In genomic region chr19:42352893-42353259, GRCh38 we compare ENCODE assay signal across 16 cellular contexts. TPM values are rescaled to one million over a fixed set of nuclear protein-coding genes. Genes with fewer than 3 reads are reported as not detected.
A peak's percentile ranks its signal among the peaks of the same experiment; 100 is the strongest.
DNase-seq lines count a peak whose midpoint lies in the region; FAIRE-seq and TF ChIP-seq lines count a peak whose summit lies in the region.
"Had no signal": no experiment of that assay in that cellular context is flagged by ENCODE, and none has a peak within 500 bp of the region (broad histone marks: within the 10 kb centered on the region; RNA-seq: fewer than 3 reads in every experiment).

No MANE protein-coding gene starts in this region.

- no peak overlapping the region for H2BK5ac ChIP-seq in H1 (ENCODE audit: low read depth, low read length)

- no peak overlapping the region for H2AFZ ChIP-seq in H1 (ENCODE audit: low read length)
- no peak overlapping the region for H2AFZ ChIP-seq in osteoblast (ENCODE audit: low read length)
- no peak overlapping the region for H2AFZ ChIP-seq in smooth muscle cell (ENCODE audit: low read depth)
- H2AFZ ChIP-seq: GM23248 had no signal

- H3K23ac ChIP-seq in H1 (ENCODE audit: insufficient read length) = no peak overlapping the region

- peak overlapping the region in 1 of 11 experiments; percentile 6; a peak in 2 of 22 replicates for H3K27ac ChIP-seq in BLaER1 treated with 17β-estradiol and CSF1 and Interleukin-3, amounts not matched to agents 10 nM and 100 nM
- H3K27ac ChIP-seq in caudate nucleus (ENCODE audit: low read depth, low read length) = peak overlapping the region; percentile 94
- H3K27ac ChIP-seq in H1 (ENCODE audit: low read depth, low read length) = 0 out of 2 replicates have a peak overlapping the region, but pooled peaks have one; percentile 10
- H3K27ac ChIP-seq in osteoblast (ENCODE audit: low read depth, low read length) = no peak overlapping the region
- no peak overlapping the region for H3K27ac ChIP-seq in smooth muscle cell (ENCODE audit: low read depth)
- no peak overlapping the region for H3K27ac ChIP-seq in Peyer's patch
- H3K27ac ChIP-seq: GM23248 had no signal

- H3K27me3 ChIP-seq in BLaER1 treated with 17β-estradiol and CSF1 and Interleukin-3, amounts not matched to agents 10 nM and 100 nM = no peaks in the 10 kb centered on the region
- H3K27me3 ChIP-seq in H1 (replicated peaks in 1 of 4; ENCODE audit: control insufficient read depth in 3 of 4, extremely low read depth in 1 of 4, insufficient read depth in 3 of 4, low read length in 3 of 4) (no peaks in the 10 kb centered on the region), osteoblast (ENCODE audit: insufficient read depth, low read length) (no peaks in the 10 kb centered on the region), smooth muscle cell (ENCODE audit: low read depth) (no peaks in the 10 kb centered on the region), Peyer's patch (no peaks in the 10 kb centered on the region)

- H3K23me2 ChIP-seq in H1 (ENCODE audit: low read depth, low read length) = no peaks in the 10 kb centered on the region

- DNase-seq in caudate nucleus (lab: John Stamatoyannopoulos, UW) = peak in 2 of 61 donors; percentile 37 to 78
- DNase-seq in H1 (ENCODE audit: low read depth in 1 of 2, low spot score in 2 of 2) = no peak
- peak; percentile 58 for DNase-seq in osteoblast (ENCODE audit: insufficient read length, low spot score, missing footprints)
- DNase-seq in smooth muscle cell (lab: John Stamatoyannopoulos, UW; ENCODE audit: unreplicated experiment) = no peak
- DNase-seq in anterior cingulate cortex (lab: John Stamatoyannopoulos, UW) = no peak
- DNase-seq in Peyer's patch = no peak
- DNase-seq in activated naive CD4-positive, alpha-beta T cell treated with anti-CD3 and anti-CD28 coated beads, Interleukin-2, amount 50 U/mL, for 16 hours = no peak
- DNase-seq: CD4-positive, CD25-positive, alpha-beta regulatory T cell; GF-D8; H9 had no signal

- H3K4me3 ChIP-seq in BLaER1 treated with 17β-estradiol and CSF1 and Interleukin-3, amounts not matched to agents 10 nM and 100 nM = no peak overlapping the region
- H3K4me3 ChIP-seq in H1 (ENCODE audit: extremely low read depth in 1 of 4, insufficient read depth in 2 of 4, low read depth in 3 of 4, low read length in 4 of 4) (no peak overlapping the region), osteoblast (ENCODE audit: insufficient read depth, low read length) (no peak overlapping the region), smooth muscle cell (no peak overlapping the region), Peyer's patch (no peak overlapping the region)
- H3K4me3 ChIP-seq: GM23248 had no signal

- no peak for TF ChIP-seq RAD21 in H1 (IDR thresholded peaks at IDR 0.05 in 1 of 2, conservative IDR thresholded peaks at IDR 0.05 in 1 of 2; ENCODE audit: low read depth in 2 of 2, low read length in 2 of 2)

- CTCF ChIA-PET in H1 (lab: Charles Lee; ENCODE audit: partially characterized antibody) = interaction anchor here (3.8 kb wide), 1 partner anchor 8 kb away, joined by 36 read pairs; no protein-coding TSS in a partner anchor

- 98% methylated on average over 6 of the region's 13 CpGs; no CpG with 5 or more reads in 1 of the 2 experiments for WGBS in H1 (ENCODE audit: extremely low coverage in 1 of 2, insufficient coverage in 1 of 2, insufficient read length in 1 of 2, insufficient replicate concordance in 2 of 2, low coverage in 1 of 2, low lambda C conversion rate in 2 of 2, missing lambda C conversion rate in 1 of 2), 2 experiments
- 93% methylated on average over 2 of the region's 13 CpGs for WGBS in smooth muscle cell (ENCODE audit: low lambda C conversion rate)

- H3K14ac ChIP-seq in H1 (ENCODE audit: insufficient read length) = no peak overlapping the region

- H3K4ac ChIP-seq in H1 (replicated peaks; ENCODE audit: insufficient read length, low read depth, low read length) = no peak overlapping the region

- no peak overlapping the region for H2AK5ac ChIP-seq in H1 (ENCODE audit: low read depth, low read length)

- H2BK20ac ChIP-seq in H1 (ENCODE audit: low read length) = no peak overlapping the region

- POLR2A ChIA-PET in H1 (lab: Charles Lee; ENCODE audit: partially characterized antibody) = interaction anchor here (1.7 kb wide), 1 partner anchor 15 kb away, joined by 4 read pairs; no protein-coding TSS in a partner anchor

- H4K91ac ChIP-seq in H1 (replicated peaks; ENCODE audit: insufficient read length, low read length) = no peak overlapping the region

- no peak overlapping the region for H3K18ac ChIP-seq in H1 (ENCODE audit: extremely low read depth, low read length)

- H4K8ac ChIP-seq in H1 (ENCODE audit: extremely low read depth, insufficient read depth, low read length) = no peak overlapping the region

- H4K20me1 ChIP-seq in BLaER1 treated with 17β-estradiol and CSF1 and Interleukin-3, amounts not matched to agents 10 nM and 100 nM = peaks cover 0 to 21% (median 0%) of the 10 kb centered on the region in 11 experiments; a peak in 1 of 22 replicates
- H4K20me1 ChIP-seq in H1 (replicated peaks in 1 of 2; ENCODE audit: control insufficient read depth in 1 of 2, insufficient read depth in 2 of 2, low read length in 2 of 2) (peaks cover 1 to 2% of the 10 kb centered on the region in 2 experiments), osteoblast (ENCODE audit: insufficient read depth, low read length) (no peaks in the 10 kb centered on the region), smooth muscle cell (ENCODE audit: low read depth) (no peaks in the 10 kb centered on the region)

- H3K4me1 ChIP-seq in BLaER1 treated with 17β-estradiol and CSF1 and Interleukin-3, amounts not matched to agents 10 nM and 100 nM = peaks cover 0 to 17% (median 13%) of the 10 kb centered on the region in 10 experiments; a peak in 11 of 20 replicates
- H3K4me1 ChIP-seq in H1 (replicated peaks in 1 of 4; ENCODE audit: control insufficient read depth in 3 of 4, insufficient read depth in 4 of 4, low read length in 3 of 4) (no peaks in the 10 kb centered on the region), osteoblast (ENCODE audit: insufficient read depth, low read length) (no peaks in the 10 kb centered on the region), smooth muscle cell (ENCODE audit: low read depth) (no peaks in the 10 kb centered on the region), Peyer's patch (no peaks in the 10 kb centered on the region)

- no peak for TF ChIP-seq CTCF in H1 (IDR thresholded peaks at IDR 0.05; ENCODE audit: control extremely low read depth in 1 of 3, insufficient read depth in 1 of 3, low read depth in 1 of 3, low read length in 3 of 3)
- no peak for TF ChIP-seq CTCF in osteoblast (IDR thresholded peaks at IDR 0.05; ENCODE audit: extremely low read depth, low read depth, low read length)
- no peak for TF ChIP-seq CTCF in smooth muscle cell (IDR thresholded peaks at IDR 0.05; ENCODE audit: borderline replicate concordance, insufficient read depth, poor library complexity, severe bottlenecking)
- no peak for TF ChIP-seq CTCF in Peyer's patch (IDR thresholded peaks at IDR 0.05)

- H3K79me2 ChIP-seq in H1 (ENCODE audit: control insufficient read depth in 1 of 2, insufficient read depth in 2 of 2, low read length in 2 of 2) (no peaks in the 10 kb centered on the region), osteoblast (ENCODE audit: insufficient read depth, low read length) (no peaks in the 10 kb centered on the region), smooth muscle cell (ENCODE audit: low read depth) (no peaks in the 10 kb centered on the region)

- no peaks in the 10 kb centered on the region for H3F3A ChIP-seq in smooth muscle cell (ENCODE audit: low read depth)

- no peak overlapping the region for H2BK15ac ChIP-seq in H1 (ENCODE audit: low read length)

- no peaks in the 10 kb centered on the region for H3K9me3 ChIP-seq in BLaER1 treated with 17β-estradiol and CSF1 and Interleukin-3, amounts not matched to agents 10 nM and 100 nM (replicated peaks in 1 of 11)
- H3K9me3 ChIP-seq in H1 (ENCODE audit: insufficient read depth in 2 of 2, low read depth in 1 of 2, low read length in 1 of 2) (no peaks in the 10 kb centered on the region), osteoblast (ENCODE audit: low read depth, low read length) (no peaks in the 10 kb centered on the region), smooth muscle cell (replicated peaks; ENCODE audit: low read depth) (no peaks in the 10 kb centered on the region), Peyer's patch (no peaks in the 10 kb centered on the region)

- no peak for TF ChIP-seq EP300 in H1 (IDR thresholded peaks at IDR 0.05; ENCODE audit: borderline replicate concordance in 1 of 2, low read depth in 2 of 2, low read length in 2 of 2)

- no peak overlapping the region for H2BK12ac ChIP-seq in H1 (ENCODE audit: low read depth, low read length)

- H3K36me3 ChIP-seq in BLaER1 treated with 17β-estradiol and CSF1 and Interleukin-3, amounts not matched to agents 10 nM and 100 nM = peaks cover 22 to 87% (median 54%) of the 10 kb centered on the region in 11 experiments; a peak in 21 of 22 replicates
- H3K36me3 ChIP-seq in H1 (ENCODE audit: control insufficient read depth in 2 of 4, insufficient read depth in 4 of 4, low read length in 3 of 4) = peaks cover 0 to 9% (median 3%) of the 10 kb centered on the region in 4 experiments; a peak in 4 of 8 replicates
- no peaks in the 10 kb centered on the region for H3K36me3 ChIP-seq in osteoblast (ENCODE audit: insufficient read depth, low read length)
- H3K36me3 ChIP-seq in smooth muscle cell (ENCODE audit: low read depth) = no peaks in the 10 kb centered on the region
- peaks cover 0 to 46% (median 0%) of the 10 kb centered on the region in 3 donors for H3K36me3 ChIP-seq in Peyer's patch

- no peaks in the 10 kb centered on the region for H3K79me1 ChIP-seq in H1 (ENCODE audit: low read depth, low read length)

- no peak overlapping the region for H4K5ac ChIP-seq in H1 (ENCODE audit: insufficient read length, low read depth, low read length)

- TF ChIP-seq POLR2A in H1 (IDR thresholded peaks at IDR 0.05; ENCODE audit: control extremely low read depth in 1 of 2, low read depth in 2 of 2, low read length in 2 of 2) (no peak), Peyer's patch (IDR thresholded peaks at IDR 0.05) (no peak)

- peak overlapping the region in 6 of 11 experiments; percentile 1 to 47 (median 32); a peak in 8 of 22 replicates for H3K4me2 ChIP-seq in BLaER1 treated with 17β-estradiol and CSF1 and Interleukin-3, amounts not matched to agents 10 nM and 100 nM
- H3K4me2 ChIP-seq in H1 (ENCODE audit: insufficient read depth in 1 of 2, low read depth in 2 of 2, low read length in 2 of 2) = no peak overlapping the region
- H3K4me2 ChIP-seq in osteoblast (ENCODE audit: insufficient read depth, low read length) = no peak overlapping the region
- no peak overlapping the region for H3K4me2 ChIP-seq in smooth muscle cell

- H3K9ac ChIP-seq in BLaER1 treated with 17β-estradiol and CSF1 and Interleukin-3, amounts not matched to agents 10 nM and 100 nM = no peak overlapping the region
- no peak overlapping the region for H3K9ac ChIP-seq in H1 (replicated peaks in 1 of 4; ENCODE audit: extremely low read depth in 1 of 4, low read depth in 3 of 4, low read length in 3 of 4)
- H3K9ac ChIP-seq in smooth muscle cell (ENCODE audit: low read depth) = no peak overlapping the region
- H3K9ac ChIP-seq: GM23248 had no signal

- no peak overlapping the region for H2BK120ac ChIP-seq in H1 (replicated peaks; ENCODE audit: low read depth, low read length)

- no peak for FAIRE-seq in H1 (lab: Jason Lieb, UNC)
- FAIRE-seq: A204.1 had no signal

- H3K56ac ChIP-seq in H1 (replicated peaks; ENCODE audit: insufficient read length, low read depth, low read length) = no peak overlapping the region

RNA-seq across cellular contexts. Expression of gene MEGF8, which starts 27.4 kb away (rescaled TPM):
- total RNA-seq in H1 (2021; fragmentation: NEBNext Ultra II Directional; extraction: Animal tissue kit (Norgen Biotek cat#: 25700)) = 22.3 and 23.7 TPM in 2 replicates
- polyA plus RNA-seq in H1 (2011; rRNA removed) (13.0 and 22.9 TPM in 2 replicates), smooth muscle cell (8.2 and 11.0 TPM in 2 replicates)
- polyA plus RNA-seq in H1 (2011; cell fraction: cytosol; rRNA removed) = 14.4 TPM
- 36.3 TPM for polyA plus RNA-seq in H1 (2011; cell fraction: nucleus; rRNA removed)
- 19.5 to 28.0 TPM (median 24.5 TPM) in 4 replicates for polyA plus RNA-seq in H1 (2012, experiment 1 of 2)
- polyA plus RNA-seq in H1 (2012, experiment 2 of 2) = 17.4 TPM
- 25.0 TPM for polyA plus RNA-seq in H1 (2013, experiment 1 of 2)
- 20.5 TPM for polyA plus RNA-seq in H1 (2013, experiment 2 of 2)
- 12.0 and 12.8 TPM in 2 replicates for polyA minus RNA-seq in H1 (2011; rRNA and poly(A)+ RNA removed)
- 27.8 TPM for polyA minus RNA-seq in H1 (2011; cell fraction: cytosol; rRNA and poly(A)+ RNA removed)
- polyA minus RNA-seq in H1 (2011; cell fraction: nucleus; rRNA and poly(A)+ RNA removed) = 24.9 TPM
- total RNA-seq in osteoblast (23.9 and 30.0 TPM in 2 replicates), smooth muscle cell (13.4 and 16.4 TPM in 2 replicates), Peyer's patch (10 to 100 TPM; 12.3 to 30.8 (median 22.3) TPM)

RNA-seq across cellular contexts. Expression of gene CNFN, which starts 37.2 kb away (rescaled TPM):
- 8.9 and 12.6 TPM in 2 replicates for total RNA-seq in H1 (2021; fragmentation: NEBNext Ultra II Directional; extraction: Animal tissue kit (Norgen Biotek cat#: 25700))
- 31.5 and 54.3 TPM in 2 replicates for polyA plus RNA-seq in H1 (2011; rRNA removed)
- 22.7 TPM for polyA plus RNA-seq in H1 (2011; cell fraction: cytosol; rRNA removed)
- 26.0 TPM for polyA plus RNA-seq in H1 (2011; cell fraction: nucleus; rRNA removed)
- polyA plus RNA-seq in H1 (2012, experiment 1 of 2) = 9.3 to 41.6 TPM (median 27.4 TPM) in 4 replicates
- polyA plus RNA-seq in H1 (2012, experiment 2 of 2) = 6.6 TPM
- 39.2 TPM for polyA plus RNA-seq in H1 (2013, experiment 1 of 2)
- polyA plus RNA-seq in H1 (2013, experiment 2 of 2) = 41.9 TPM
- 3.0 TPM in 2 replicates for polyA minus RNA-seq in H1 (2011; rRNA and poly(A)+ RNA removed)
- 7.1 TPM for polyA minus RNA-seq in H1 (2011; cell fraction: cytosol; rRNA and poly(A)+ RNA removed)
- polyA minus RNA-seq in H1 (2011; cell fraction: nucleus; rRNA and poly(A)+ RNA removed) = 4.8 TPM
- not detected in 2 replicates for total RNA-seq in osteoblast
- total RNA-seq in smooth muscle cell = 24.1 and 31.3 TPM in 2 replicates
- polyA plus RNA-seq in smooth muscle cell = 23.7 and 44.9 TPM in 2 replicates
- 1 to 10 TPM in 1 of 4 donors, not detected in 3; 3.8 TPM for total RNA-seq in Peyer's patch
- total RNA-seq: CD4-positive, CD25-positive, alpha-beta regulatory T cell; GM23248; HT1080 had no signal

RNA-seq across cellular contexts. Expression of gene TMEM145, which starts 39.8 kb away (rescaled TPM):
- 4.7 and 5.0 TPM in 2 replicates for total RNA-seq in H1 (2021; fragmentation: NEBNext Ultra II Directional; extraction: Animal tissue kit (Norgen Biotek cat#: 25700))
- polyA plus RNA-seq in H1 (2011; rRNA removed) = 2.3 and 4.5 TPM in 2 replicates
- 2.1 TPM for polyA plus RNA-seq in H1 (2011; cell fraction: cytosol; rRNA removed)
- 19.4 TPM for polyA plus RNA-seq in H1 (2011; cell fraction: nucleus; rRNA removed)
- polyA plus RNA-seq in H1 (2012, experiment 1 of 2) = 7.2 to 10.4 TPM (median 8.4 TPM) in 4 replicates
- polyA plus RNA-seq in H1 (2012, experiment 2 of 2) = 6.6 TPM
- polyA plus RNA-seq in H1 (2013, experiment 1 of 2) = 6.3 TPM
- polyA plus RNA-seq in H1 (2013, experiment 2 of 2) = 5.4 TPM
- 7.5 and 11.1 TPM in 2 replicates for polyA minus RNA-seq in H1 (2011; rRNA and poly(A)+ RNA removed)
- 3.3 TPM for polyA minus RNA-seq in H1 (2011; cell fraction: cytosol; rRNA and poly(A)+ RNA removed)
- 8.0 TPM for polyA minus RNA-seq in H1 (2011; cell fraction: nucleus; rRNA and poly(A)+ RNA removed)
- not detected in 2 replicates for total RNA-seq in osteoblast
- not detected in 2 replicates for total RNA-seq in smooth muscle cell
- 0.09 and 0.11 TPM in 2 replicates for polyA plus RNA-seq in smooth muscle cell
- not detected for total RNA-seq in Peyer's patch
- total RNA-seq: CD4-positive, CD25-positive, alpha-beta regulatory T cell; GM23248 had no signal
- polyA plus RNA-seq: AG04450; CD4-positive, CD25-positive, alpha-beta regulatory T cell; GM23248; IgD-negative memory B cell had no signal

RNA-seq across cellular contexts. Expression of gene PAFAH1B3, which starts 50.5 kb away (rescaled TPM):
- total RNA-seq in H1 (2021; fragmentation: NEBNext Ultra II Directional; extraction: Animal tissue kit (Norgen Biotek cat#: 25700)) = 124 and 132 TPM in 2 replicates
- polyA plus RNA-seq in H1 (2011; rRNA removed) (248 and 294 TPM in 2 replicates), smooth muscle cell (71.0 and 75.7 TPM in 2 replicates)
- 171 TPM for polyA plus RNA-seq in H1 (2011; cell fraction: cytosol; rRNA removed)
- 201 TPM for polyA plus RNA-seq in H1 (2011; cell fraction: nucleus; rRNA removed)
- polyA plus RNA-seq in H1 (2012, experiment 1 of 2) = 95.5 to 156 TPM (median 148 TPM) in 4 replicates
- 202 TPM for polyA plus RNA-seq in H1 (2012, experiment 2 of 2)
- polyA plus RNA-seq in H1 (2013, experiment 1 of 2) = 109 TPM
- 108 TPM for polyA plus RNA-seq in H1 (2013, experiment 2 of 2)
- 61.2 and 78.8 TPM in 2 replicates for polyA minus RNA-seq in H1 (2011; rRNA and poly(A)+ RNA removed)
- 60.3 TPM for polyA minus RNA-seq in H1 (2011; cell fraction: cytosol; rRNA and poly(A)+ RNA removed)
- 52.6 TPM for polyA minus RNA-seq in H1 (2011; cell fraction: nucleus; rRNA and poly(A)+ RNA removed)
- total RNA-seq in osteoblast (18.3 and 23.2 TPM in 2 replicates), smooth muscle cell (44.6 and 44.7 TPM in 2 replicates), Peyer's patch (10 to 100 TPM in 2 of 4 donors, 1 to 10 TPM in 2; 8.6 to 42.1 (median 10.2) TPM)

RNA-seq across cellular contexts. Expression of gene PRR19, which starts 50.9 kb away (rescaled TPM):
- total RNA-seq in H1 (2021; fragmentation: NEBNext Ultra II Directional; extraction: Animal tissue kit (Norgen Biotek cat#: 25700)) = 6.7 and 7.2 TPM in 2 replicates
- polyA plus RNA-seq in H1 (2011; rRNA removed) (7.5 and 8.9 TPM in 2 replicates), smooth muscle cell (0.73 and 1.0 TPM in 2 replicates)
- polyA plus RNA-seq in H1 (2011; cell fraction: cytosol; rRNA removed) = 5.1 TPM
- polyA plus RNA-seq in H1 (2011; cell fraction: nucleus; rRNA removed) = 5.0 TPM
- 4.3 to 7.1 TPM (median 6.5 TPM) in 4 replicates for polyA plus RNA-seq in H1 (2012, experiment 1 of 2)
- polyA plus RNA-seq in H1 (2012, experiment 2 of 2) = 8.1 TPM
- polyA plus RNA-seq in H1 (2013, experiment 1 of 2) = 4.9 TPM
- 4.5 TPM for polyA plus RNA-seq in H1 (2013, experiment 2 of 2)
- 1.9 and 2.0 TPM in 2 replicates for polyA minus RNA-seq in H1 (2011; rRNA and poly(A)+ RNA removed)
- 4.7 TPM for polyA minus RNA-seq in H1 (2011; cell fraction: cytosol; rRNA and poly(A)+ RNA removed)
- polyA minus RNA-seq in H1 (2011; cell fraction: nucleus; rRNA and poly(A)+ RNA removed) = 2.0 TPM
- total RNA-seq in osteoblast (0.36 and 0.59 TPM in 2 replicates), smooth muscle cell (0.45 and 1.3 TPM in 2 replicates), Peyer's patch (1 to 10 TPM in 2 of 4 donors, not detected in 2; 1.1 TPM)
- total RNA-seq: CD4-positive, CD25-positive, alpha-beta regulatory T cell had no signal

Comparison
In these comparisons a context has a peak if more than half of its experiments do, and no peak if none do; other contexts are left out.
1. H3K27ac ChIP-seq: peak in caudate nucleus (single experiment) and H1 (single experiment); none in osteoblast (single experiment), smooth muscle cell (single experiment) and Peyer's patch (0 of 4).
2. H3K4me2 ChIP-seq: peak in BLaER1 treated with 17β-estradiol and CSF1 and Interleukin-3, amounts not matched to agents 10 nM and 100 nM (6 of 11); none in H1 (0 of 2), osteoblast (single experiment) and smooth muscle cell (single experiment).